19 cellular contexts compared by ENCODE assay signal in the genomic region with DNA sequence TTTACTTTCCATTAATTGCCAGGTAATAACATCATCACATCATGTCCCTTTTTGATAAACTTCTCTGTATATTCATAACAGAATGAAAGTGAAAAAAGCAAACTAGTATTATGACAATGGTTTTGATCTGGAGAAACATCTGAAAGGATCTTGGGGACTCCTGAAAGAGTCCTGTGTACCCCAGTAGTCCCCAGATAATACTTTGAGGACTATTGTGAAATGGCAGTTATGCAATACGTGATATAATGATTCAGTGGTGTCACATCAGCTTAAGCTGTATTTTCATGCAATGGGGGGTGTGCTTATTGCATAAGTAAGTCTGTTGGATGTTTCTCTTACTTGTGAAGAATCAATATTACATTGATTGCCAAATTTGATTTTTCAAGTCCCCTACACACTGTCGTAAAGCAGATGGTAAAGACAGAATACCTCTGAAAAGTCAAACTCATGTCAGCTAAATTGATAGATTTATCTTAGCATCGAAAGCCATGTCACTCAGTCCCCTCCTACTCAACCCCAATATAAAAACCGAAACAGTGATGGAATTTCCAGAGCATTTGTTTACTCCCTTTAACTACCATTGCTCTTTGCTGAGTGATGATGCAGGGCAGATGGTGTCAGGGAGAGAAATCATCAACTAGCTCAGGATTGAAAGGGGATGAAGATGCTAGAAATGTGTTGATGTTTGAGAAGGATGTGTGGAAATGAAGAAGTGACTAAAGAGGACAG.
DNase-seq lines count a peak whose midpoint lies in the region; ATAC-seq and TF ChIP-seq lines count a peak whose summit lies in the region.
"Had no signal": no experiment of that assay in that cellular context is flagged by ENCODE, and none has a peak within 500 bp of the region (broad histone marks: within the 10 kb centered on the region; RNA-seq: fewer than 3 reads in every experiment).

No MANE protein-coding gene starts in this region.

- H3K27me3 Mint-ChIP-seq in activated T-cell treated with anti-CD3 and anti-CD28 coated beads, Interleukin-2, amount 50 U/mL, for 72 hours (ENCODE audit: low read depth): no peaks in the 10 kb centered on the region
- no peaks in the 10 kb centered on the region for H3K27me3 Mint-ChIP-seq in activated CD4-positive, alpha-beta memory T cell treated with anti-CD3 and anti-CD28 coated beads for 36 hours
- no peaks in the 10 kb centered on the region for H3K27me3 Mint-ChIP-seq in naive thymus-derived CD4-positive, alpha-beta T cell
- H3K27me3 Mint-ChIP-seq: activated naive CD4-positive, alpha-beta T cell treated with anti-CD3 and anti-CD28 coated beads, Interleukin-2, amount 50 U/mL, for 24 hours had no signal

- H3K36me3 ChIP-seq in GM23248 (ENCODE audit: low read depth) (no peaks in the 10 kb centered on the region), gastrocnemius medialis (no peaks in the 10 kb centered on the region)
- H3K36me3 ChIP-seq in naive thymus-derived CD4-positive, alpha-beta T cell (ENCODE audit: control insufficient read depth in 2 of 3, insufficient read depth in 3 of 3, low read length in 3 of 3): no peaks in the 10 kb centered on the region
- H3K36me3 ChIP-seq: cardiac muscle cell had no signal

- H3K4me1 Mint-ChIP-seq in activated T-cell treated with anti-CD3 and anti-CD28 coated beads, Interleukin-2, amount 50 U/mL, for 72 hours (ENCODE audit: low read depth): peaks cover 36% of the 10 kb centered on the region
- H3K4me1 Mint-ChIP-seq in activated CD4-positive, alpha-beta memory T cell treated with anti-CD3 and anti-CD28 coated beads for 36 hours (ENCODE audit: low read depth): peaks cover 33% of the 10 kb centered on the region
- H3K4me1 Mint-ChIP-seq in naive thymus-derived CD4-positive, alpha-beta T cell: peaks cover 0 to 45% (median 0%) of the 10 kb centered on the region in 7 donors

- in situ Hi-C loops in GM23248 (cut with MboI) (no loop called here), gastrocnemius medialis (cut with MboI; ENCODE audit: low sequenced_read_pairs in 4 of 4) (no loop called here)

- peaks cover 40% of the 10 kb centered on the region for H3F3A ChIP-seq in GM23248 (ENCODE audit: insufficient read depth)

- no peak for TF ChIP-seq POLR2A in gastrocnemius medialis (IDR thresholded peaks at IDR 0.05)

- H3K9me3 ChIP-seq in GM23248 (ENCODE audit: low read depth): no peaks in the 10 kb centered on the region
- no peaks in the 10 kb centered on the region for H3K9me3 ChIP-seq in gastrocnemius medialis
- no peaks in the 10 kb centered on the region for H3K9me3 ChIP-seq in naive thymus-derived CD4-positive, alpha-beta T cell (ENCODE audit: control insufficient read depth in 2 of 3, low read length in 3 of 3)
- H3K9me3 ChIP-seq: SK-N-SH had no signal

- peak overlapping the region; percentile 4 to 56 for H3K4me3 Mint-ChIP-seq in activated T-cell treated with anti-CD3 and anti-CD28 coated beads, Interleukin-2, amount 50 U/mL, for 72 hours
- peak overlapping the region; percentile 17 for H3K4me3 Mint-ChIP-seq in activated CD4-positive, alpha-beta memory T cell treated with anti-CD3 and anti-CD28 coated beads for 36 hours
- peak overlapping the region in 1 of 10 donors; percentile 57 for H3K4me3 Mint-ChIP-seq in naive thymus-derived CD4-positive, alpha-beta T cell
- H3K4me3 Mint-ChIP-seq: activated naive CD4-positive, alpha-beta T cell treated with anti-CD3 and anti-CD28 coated beads, Interleukin-2, amount 50 U/mL, for 24 hours had no signal

- no peaks in the 10 kb centered on the region for H3K9me3 Mint-ChIP-seq in activated T-cell treated with anti-CD3 and anti-CD28 coated beads, Interleukin-2, amount 50 U/mL, for 72 hours
- H3K9me3 Mint-ChIP-seq in activated CD4-positive, alpha-beta memory T cell treated with anti-CD3 and anti-CD28 coated beads for 36 hours: no peaks in the 10 kb centered on the region
- peaks cover 0 to 2% (median 0%) of the 10 kb centered on the region in 11 donors for H3K9me3 Mint-ChIP-seq in naive thymus-derived CD4-positive, alpha-beta T cell
- H3K9me3 Mint-ChIP-seq: activated naive CD4-positive, alpha-beta T cell treated with anti-CD3 and anti-CD28 coated beads, Interleukin-2, amount 50 U/mL, for 24 hours had no signal

- no peak for TF ChIP-seq CTCF in gastrocnemius medialis (IDR thresholded peaks at IDR 0.05 in 4 of 5, conservative IDR thresholded peaks at IDR 0.05 in 1 of 5)

- intact Hi-C loops in activated CD4-positive, alpha-beta memory T cell treated with anti-CD3 and anti-CD28 coated beads for 36 hours (cut with micrococcal nuclease): loop anchor here (2.0 to 5.0 kb wide), 2 partner anchors 93 to 182 kb away; no protein-coding TSS in a partner anchor
- intact Hi-C loops in gastrocnemius medialis (cut with DNase I; ENCODE audit: low total_unique reads): no loop called here
- intact Hi-C loops in naive thymus-derived CD4-positive, alpha-beta T cell (cut with micrococcal nuclease): loop anchor here (5.0 to 10.0 kb wide), 6 partner anchors 92 to 532 kb away; partner anchors contain the start of gene VAMP4 (in 1 of the 2)

- ATAC-seq in activated T-cell treated with anti-CD3 and anti-CD28 coated beads, Interleukin-2, amount 50 U/mL, for 72 hours (replicated peaks in 1 of 2): peak; percentile 56 to 77
- peak; percentile 61 to 79 for ATAC-seq in gastrocnemius medialis
- ATAC-seq in esophagus mucosa: no peak
- no peak for ATAC-seq in naive thymus-derived CD4-positive, alpha-beta T cell

- peaks cover 66% of the 10 kb centered on the region for H3K4me1 ChIP-seq in GM23248 (ENCODE audit: insufficient read depth)
- H3K4me1 ChIP-seq in gastrocnemius medialis: peaks cover 0 to 6% of the 10 kb centered on the region in 2 donors
- no peaks in the 10 kb centered on the region for H3K4me1 ChIP-seq in naive thymus-derived CD4-positive, alpha-beta T cell (ENCODE audit: control insufficient read depth in 2 of 2, insufficient read depth in 2 of 2, low read length in 2 of 2)
- H3K4me1 ChIP-seq: parathyroid adenoma had no signal

- no peak overlapping the region for H3K27ac ChIP-seq in GM23248
- no peak overlapping the region for H3K27ac ChIP-seq in gastrocnemius medialis
- H3K27ac ChIP-seq in naive thymus-derived CD4-positive, alpha-beta T cell (ENCODE audit: low read depth, low read length): no peak overlapping the region
- H3K27ac ChIP-seq: cardiac muscle cell, parathyroid adenoma had no signal

- 74 to 77% methylated on average over 4 of the region's 4 CpGs for WGBS in GM23248 (ENCODE audit: low coverage in 1 of 2, low lambda C conversion rate in 2 of 2, missing lambda C conversion rate in 2 of 2), 2 experiments

- no peak overlapping the region for H2AFZ ChIP-seq in GM23248
- H2AFZ ChIP-seq: parathyroid adenoma had no signal

- H4K20me1 ChIP-seq in GM23248 (ENCODE audit: insufficient read depth): no peaks in the 10 kb centered on the region

- H3K36me3 Mint-ChIP-seq in activated T-cell treated with anti-CD3 and anti-CD28 coated beads, Interleukin-2, amount 50 U/mL, for 72 hours (ENCODE audit: insufficient read depth in 2 of 2): no peaks in the 10 kb centered on the region
- H3K36me3 Mint-ChIP-seq in activated CD4-positive, alpha-beta memory T cell treated with anti-CD3 and anti-CD28 coated beads for 36 hours: no peaks in the 10 kb centered on the region
- H3K36me3 Mint-ChIP-seq in naive thymus-derived CD4-positive, alpha-beta T cell: peaks cover 0 to 8% (median 0%) of the 10 kb centered on the region in 5 donors
- H3K36me3 Mint-ChIP-seq: activated naive CD4-positive, alpha-beta T cell treated with anti-CD3 and anti-CD28 coated beads, Interleukin-2, amount 50 U/mL, for 24 hours had no signal

- peak overlapping the region; percentile 71 for H3K27ac Mint-ChIP-seq in activated T-cell treated with anti-CD3 and anti-CD28 coated beads, Interleukin-2, amount 50 U/mL, for 72 hours
- H3K27ac Mint-ChIP-seq in activated CD4-positive, alpha-beta memory T cell treated with anti-CD3 and anti-CD28 coated beads for 36 hours: peak overlapping the region; percentile 48
- H3K27ac Mint-ChIP-seq in naive thymus-derived CD4-positive, alpha-beta T cell: peak overlapping the region in 1 of 9 donors; percentile 83
- H3K27ac Mint-ChIP-seq: activated naive CD4-positive, alpha-beta T cell treated with anti-CD3 and anti-CD28 coated beads, Interleukin-2, amount 50 U/mL, for 24 hours had no signal

- H3K9ac ChIP-seq in GM23248: no peak overlapping the region
- H3K9ac ChIP-seq: parathyroid adenoma, SK-N-SH had no signal

- H3K4me2 ChIP-seq in GM23248 (ENCODE audit: unreplicated experiment): no peak overlapping the region
- H3K4me2 ChIP-seq: SK-N-SH had no signal

- POLR2A ChIA-PET in activated CD4-positive, alpha-beta memory T cell treated with anti-CD3 and anti-CD28 coated beads for 36 hours (lab: Charles Lee): interaction anchor here (0.6 to 2.2 kb wide), 4 partner anchors 65 to 276 kb away, joined by 3 to 10 read pairs (median 3); no protein-coding TSS in a partner anchor
- POLR2A ChIA-PET in naive thymus-derived CD4-positive, alpha-beta T cell (lab: Charles Lee): no interaction called here

- H3K27me3 ChIP-seq in GM23248 (replicated peaks; ENCODE audit: insufficient read depth): no peaks in the 10 kb centered on the region
- H3K27me3 ChIP-seq in gastrocnemius medialis: no peaks in the 10 kb centered on the region
- no peaks in the 10 kb centered on the region for H3K27me3 ChIP-seq in naive thymus-derived CD4-positive, alpha-beta T cell (ENCODE audit: control insufficient read depth in 2 of 2, insufficient read depth in 2 of 2, low read length in 2 of 2)

- DNase-seq in activated T-cell treated with anti-CD3 and anti-CD28 coated beads, Interleukin-2, amount 50 U/mL, for 72 hours: peak; percentile 3 to 25
- no peak for DNase-seq in activated T-cell treated with anti-CD3 and anti-CD28 coated beads, Interleukin-2, amount 50 U/mL, for 48 hours
- peak; percentile 32 for DNase-seq in GM23248
- DNase-seq in activated CD4-positive, alpha-beta memory T cell treated with anti-CD3 and anti-CD28 coated beads for 36 hours: peak; percentile 20
- no peak for DNase-seq in gastrocnemius medialis
- no peak for DNase-seq in GM03348 (ENCODE audit: low spot score)
- DNase-seq in naive thymus-derived CD4-positive, alpha-beta T cell: no peak
- DNase-seq: COR-L47; GDM1; hypothalamus; KG1; NCI-H146; SK-N-SH; stimulated activated naive CD4-positive, alpha-beta T cell had no signal

- H3K9me2 ChIP-seq in GM23248 (ENCODE audit: insufficient read depth): no peaks in the 10 kb centered on the region
- H3K9me2 ChIP-seq: SK-N-SH had no signal

- H3K4me3 ChIP-seq in GM23248 (no peak overlapping the region), gastrocnemius medialis (no peak overlapping the region)
- no peak overlapping the region for H3K4me3 ChIP-seq in naive thymus-derived CD4-positive, alpha-beta T cell (ENCODE audit: low read length)
- H3K4me3 ChIP-seq: cardiac muscle cell, skin epidermis had no signal

- CTCF ChIA-PET in activated CD4-positive, alpha-beta memory T cell treated with anti-CD3 and anti-CD28 coated beads for 36 hours (lab: Charles Lee): interaction anchor here (0.6 to 2.2 kb wide), 3 partner anchors 85 to 469 kb away, joined by 3 to 10 read pairs (median 3); no protein-coding TSS in a partner anchor
- CTCF ChIA-PET in naive thymus-derived CD4-positive, alpha-beta T cell (lab: Charles Lee): no interaction called here

- H3K79me2 ChIP-seq in GM23248 (ENCODE audit: insufficient read depth): no peaks in the 10 kb centered on the region
- H3K79me2 ChIP-seq: parathyroid adenoma had no signal

Comparison
In these comparisons a context has a peak if more than half of its experiments do, and no peak if none do; other contexts are left out.
1. DNase-seq: peak in activated T-cell treated with anti-CD3 and anti-CD28 coated beads, Interleukin-2, amount 50 U/mL, for 72 hours (2 of 2), GM23248 (single experiment) and activated CD4-positive, alpha-beta memory T cell treated with anti-CD3 and anti-CD28 coated beads for 36 hours (single experiment); none in activated T-cell treated with anti-CD3 and anti-CD28 coated beads, Interleukin-2, amount 50 U/mL, for 48 hours (0 of 2), gastrocnemius medialis (0 of 2), GM03348 (single experiment) and naive thymus-derived CD4-positive, alpha-beta T cell (0 of 9).
2. ATAC-seq: peak in activated T-cell treated with anti-CD3 and anti-CD28 coated beads, Interleukin-2, amount 50 U/mL, for 72 hours (2 of 2) and gastrocnemius medialis (2 of 2); none in esophagus mucosa (single experiment) and naive thymus-derived CD4-positive, alpha-beta T cell (single experiment).